16 cellular contexts compared by ENCODE assay signal in genomic region chr22:17410576-17410975, GRCh38. TPM values are rescaled to one million over a fixed set of nuclear protein-coding genes. Genes with fewer than 3 reads are reported as not detected.
DNase-seq lines count a peak whose midpoint lies in the region; ATAC-seq and TF ChIP-seq lines count a peak whose summit lies in the region.
"Had no signal": no experiment of that assay in that cellular context is flagged by ENCODE, and none has a peak within 500 bp of the region (broad histone marks: within the 10 kb centered on the region; RNA-seq: fewer than 3 reads in every experiment).

No MANE protein-coding gene starts in this region.

- POLR2A ChIA-PET in T-cell (lab: Charles Lee) = interaction anchor here (0.6 kb wide), 2 partner anchors 250 to 452 kb away, joined by 3 to 5 read pairs; no protein-coding TSS in a partner anchor

- DNase-seq in A172 (ENCODE audit: low spot score) (peak; percentile 23), M059J (ENCODE audit: low read depth) (peak; percentile 14), iris pigment epithelial cell (ENCODE audit: low read depth) (peak; percentile 31), SJCRH30 (no peak), T-cell (no peak), caudate nucleus (lab: John Stamatoyannopoulos, UW) (no peak), colonic mucosa (no peak)
- DNase-seq: BE2C, DMS79, GOT3, HCEC 1CT, KG1, NCI-H1105 treated with DMSO at 0.1 percent for 48 hours, NCI-H2081, NCI-H345 had no signal

- intact Hi-C loops in colonic mucosa (cut with DNase I) = no loop called here

- H3K27ac Mint-ChIP-seq in brain (peak overlapping the region in 4 of 5 experiments; percentile 70 to 87 (median 80)), T-cell (no peak overlapping the region)

- H3K4me1 ChIP-seq in SJCRH30 = no peaks in the 10 kb centered on the region
- H3K4me1 ChIP-seq in colonic mucosa = no peaks in the 10 kb centered on the region
- H3K4me1 ChIP-seq: BE2C had no signal

- no peaks in the 10 kb centered on the region for H3K27me3 ChIP-seq in SJCRH30
- no peaks in the 10 kb centered on the region for H3K27me3 ChIP-seq in colonic mucosa
- H3K27me3 ChIP-seq: BE2C had no signal

- H3K27ac ChIP-seq in SJCRH30 (no peak overlapping the region), caudate nucleus (ENCODE audit: low read depth, low read length) (no peak overlapping the region), colonic mucosa (no peak overlapping the region)

- H3K4me3 ChIP-seq in SJCRH30 = no peak overlapping the region
- no peak overlapping the region for H3K4me3 ChIP-seq in colonic mucosa

- TF ChIP-seq CTCF in brain (conservative IDR thresholded peaks at IDR 0.05) (no peak), colonic mucosa (IDR thresholded peaks at IDR 0.05) (no peak)

- ATAC-seq in T-cell (replicated peaks in 1 of 4) = no peak

- H3K4me1 Mint-ChIP-seq in brain (peaks cover 80% of the 10 kb centered on the region), T-cell (no peaks in the 10 kb centered on the region)

- no peaks in the 10 kb centered on the region for H3K9me3 ChIP-seq in SJCRH30 (replicated peaks)
- no peaks in the 10 kb centered on the region for H3K9me3 ChIP-seq in colonic mucosa
- H3K9me3 ChIP-seq: BE2C had no signal

- CTCF ChIA-PET in T-cell (lab: Charles Lee) = no interaction called here

- H3K27me3 Mint-ChIP-seq in brain (no peaks in the 10 kb centered on the region), T-cell (peaks cover 0 to 8% of the 10 kb centered on the region in 2 donors)

- H3K9me3 Mint-ChIP-seq in brain (peaks cover 0 to 4% (median 0%) of the 10 kb centered on the region in 5 experiments), T-cell (no peaks in the 10 kb centered on the region)

- no peak overlapping the region for H3K9ac ChIP-seq in colonic mucosa (ENCODE audit: low read depth in 2 of 2, low read length in 2 of 2)

- peaks cover 6% of the 10 kb centered on the region for H3K36me3 Mint-ChIP-seq in brain
- H3K36me3 Mint-ChIP-seq in T-cell = no peaks in the 10 kb centered on the region

- H3K36me3 ChIP-seq in SJCRH30 (no peaks in the 10 kb centered on the region), colonic mucosa (no peaks in the 10 kb centered on the region)
- H3K36me3 ChIP-seq: BE2C had no signal

- H3K4me3 Mint-ChIP-seq in brain = peak overlapping the region in 2 of 5 experiments; percentile 7 to 35
- no peak overlapping the region for H3K4me3 Mint-ChIP-seq in T-cell

RNA-seq across cellular contexts. Expression of gene CECR2, which starts 41.3 kb away (rescaled TPM):
- total RNA-seq in A172 (2014; rRNA removed; shearing (Covaris generic)) = not detected in 2 replicates
- total RNA-seq in M059J (2014; rRNA removed; shearing (Covaris generic)) = not detected in 2 replicates
- polyA plus RNA-seq in brain (ENCODE audit: insufficient read depth, low read depth, low replicate concordance) = 6.8 TPM
- 17.6 and 19.1 TPM in 2 replicates for total RNA-seq in SJCRH30 (2014; rRNA removed; shearing (Covaris generic))
- total RNA-seq in T-cell (1 to 10 TPM in 1 of 5 donors, under 1 TPM in 3, not detected in 1; 0.09 to 1.1 (median 0.50) TPM), colonic mucosa (under 1 TPM; 0.30 to 0.40 TPM)

Comparison
In these comparisons a context has a peak if more than half of its experiments do, and no peak if none do; other contexts are left out.
1. DNase-seq: peak in A172 (single experiment), M059J (single experiment) and iris pigment epithelial cell (single experiment); none in SJCRH30 (0 of 2), T-cell (0 of 34), caudate nucleus (0 of 61) and colonic mucosa (single experiment).
2. H3K27ac Mint-ChIP-seq: peak in brain (4 of 5); none in T-cell (0 of 2).